8 cellular contexts compared by ENCODE assay signal in genomic region chr14:50045039-50045711, GRCh38.
DNase-seq lines count a peak whose midpoint lies in the region; ATAC-seq and TF ChIP-seq lines count a peak whose summit lies in the region.

No MANE protein-coding gene starts in this region.

- H3K4me1 ChIP-seq in Caco-2, result peaks cover 58% of the 10 kb centered on the region
- peaks cover 2% of the 10 kb centered on the region for H3K4me1 ChIP-seq in prostate gland (replicated peaks)

- H3K27ac Mint-ChIP-seq in Caco-2 (ENCODE audit: unreplicated experiment), result peak overlapping the region; percentile 36
- H3K27ac Mint-ChIP-seq in activated CD4-positive, alpha-beta memory T cell treated with anti-CD3 and anti-CD28 coated beads, Interleukin-2, amount 10 ng/mL, durations not matched to agents 7 days and 5 days, result peak overlapping the region; percentile 92

- no peak overlapping the region for H3K4me3 Mint-ChIP-seq in Caco-2 (ENCODE audit: unreplicated experiment)
- peak overlapping the region; percentile 6 for H3K4me3 Mint-ChIP-seq in activated CD4-positive, alpha-beta memory T cell treated with anti-CD3 and anti-CD28 coated beads, Interleukin-2, amount 10 ng/mL, durations not matched to agents 7 days and 5 days

- H3K27me3 ChIP-seq in Caco-2 (replicated peaks; ENCODE audit: control insufficient read depth, insufficient read depth, low read length) (no peaks in the 10 kb centered on the region), prostate gland (replicated peaks; ENCODE audit: insufficient read depth) (no peaks in the 10 kb centered on the region)

- POLR2A ChIA-PET in Caco-2 (lab: Charles Lee), result no interaction called here
- POLR2A ChIA-PET in activated CD4-positive, alpha-beta memory T cell treated with anti-CD3 and anti-CD28 coated beads, Interleukin-2, amount 10 ng/mL, durations not matched to agents 7 days and 5 days (lab: Charles Lee), result interaction anchor here (0.7 to 5.9 kb wide), 31 partner anchors 8 to 446 kb away, joined by 3 to 194 read pairs (median 5); partner anchors contain the start of genes ARF6, KLHDC2, LRR1 and NEMF

- H3K36me3 ChIP-seq in Caco-2 (ENCODE audit: control insufficient read depth, insufficient read depth, low read length) (no peaks in the 10 kb centered on the region), KOPT-K1 (ENCODE audit: insufficient read depth, low read length) (no peaks in the 10 kb centered on the region), prostate gland (no peaks in the 10 kb centered on the region)

- 17% methylated on average over 8 of the region's 8 CpGs for WGBS in prostate gland

- DNase-seq in Caco-2 (peak; percentile 7 to 64), epithelial cell of proximal tubule (ENCODE audit: low read depth) (no peak), prostate gland (ENCODE audit: low spot score) (peak; percentile 65), SIG-M5 treated with dmso at 0.1 percent for 504 hours (lab: John Stamatoyannopoulos, UW; ENCODE audit: unreplicated experiment) (no peak), superior temporal gyrus (ENCODE audit: extremely low spot score) (no peak)
- peak; percentile 89 for DNase-seq in activated CD4-positive, alpha-beta memory T cell treated with anti-CD3 and anti-CD28 coated beads, Interleukin-2, amount 10 ng/mL, durations not matched to agents 7 days and 5 days

- H3K36me3 Mint-ChIP-seq in Caco-2 (ENCODE audit: insufficient read depth, unreplicated experiment), result peaks cover 4% of the 10 kb centered on the region
- H3K36me3 Mint-ChIP-seq in activated CD4-positive, alpha-beta memory T cell treated with anti-CD3 and anti-CD28 coated beads, Interleukin-2, amount 10 ng/mL, durations not matched to agents 7 days and 5 days (ENCODE audit: low read depth), result peaks cover 20% of the 10 kb centered on the region

- peaks cover 31% of the 10 kb centered on the region for H3K4me1 Mint-ChIP-seq in Caco-2 (ENCODE audit: low read depth, unreplicated experiment)
- H3K4me1 Mint-ChIP-seq in activated CD4-positive, alpha-beta memory T cell treated with anti-CD3 and anti-CD28 coated beads, Interleukin-2, amount 10 ng/mL, durations not matched to agents 7 days and 5 days, result peaks cover 70% of the 10 kb centered on the region

- TF ChIP-seq POLR2A in prostate gland (IDR thresholded peaks at IDR 0.05), result no peak

- intact Hi-C loops in Caco-2 (cut with micrococcal nuclease; ENCODE audit: unreplicated experiment) (no loop called here), prostate gland (cut with DNase I) (no loop called here)

- H3K4me3 ChIP-seq in Caco-2 (ENCODE audit: low read depth, low read length) (no peak overlapping the region), epithelial cell of proximal tubule (ENCODE audit: low read depth, low read length) (no peak overlapping the region), prostate gland (no peak overlapping the region)

- H3K27ac ChIP-seq in KOPT-K1 (ENCODE audit: low read depth, low read length, poor library complexity, severe bottlenecking) (peak overlapping the region; percentile 75), prostate gland (peak overlapping the region; percentile 11 to 27)

- BruUV-seq in Caco-2 (replicated peaks; lab: Mats Ljungman, UMichigan), result no TSS peak

- TF ChIP-seq CTCF in Caco-2 (IDR thresholded peaks at IDR 0.05; ENCODE audit: insufficient read depth in 1 of 2, low read depth in 1 of 2, low read length in 1 of 2, severe bottlenecking in 1 of 2, unreplicated experiment in 1 of 2) (no peak), epithelial cell of proximal tubule (conservative IDR thresholded peaks at IDR 0.05; ENCODE audit: low read depth, low read length) (peak; percentile 6), prostate gland (IDR thresholded peaks at IDR 0.05) (no peak)

- H3K9me3 ChIP-seq in Caco-2, result no peaks in the 10 kb centered on the region
- H3K9me3 ChIP-seq in KOPT-K1 (ENCODE audit: insufficient read depth, low read length, poor library complexity, severe bottlenecking), result no peaks in the 10 kb centered on the region
- no peaks in the 10 kb centered on the region for H3K9me3 ChIP-seq in prostate gland

- ATAC-seq in GM21526 (IDR thresholded peaks at IDR 0.05; ENCODE audit: low FRiP score, unreplicated experiment), result peak; percentile 66

- CTCF ChIA-PET in Caco-2 (lab: Charles Lee), result interaction anchor here (0.5 kb wide), 1 partner anchor 288 kb away, joined by 13 read pairs; no protein-coding TSS in a partner anchor
- CTCF ChIA-PET in activated CD4-positive, alpha-beta memory T cell treated with anti-CD3 and anti-CD28 coated beads, Interleukin-2, amount 10 ng/mL, durations not matched to agents 7 days and 5 days (lab: Charles Lee), result interaction anchor here (0.6 to 4.2 kb wide), 9 partner anchors 16 to 193 kb away, joined by 3 to 31 read pairs (median 5); partner anchors contain the start of genes ARF6 and NEMF

- H3K27me3 Mint-ChIP-seq in Caco-2 (ENCODE audit: insufficient read depth, unreplicated experiment), result no peaks in the 10 kb centered on the region
- H3K27me3 Mint-ChIP-seq in activated CD4-positive, alpha-beta memory T cell treated with anti-CD3 and anti-CD28 coated beads, Interleukin-2, amount 10 ng/mL, durations not matched to agents 7 days and 5 days, result no peaks in the 10 kb centered on the region

- H3K9me3 Mint-ChIP-seq in Caco-2 (ENCODE audit: unreplicated experiment), result no peaks in the 10 kb centered on the region
- H3K9me3 Mint-ChIP-seq in activated CD4-positive, alpha-beta memory T cell treated with anti-CD3 and anti-CD28 coated beads, Interleukin-2, amount 10 ng/mL, durations not matched to agents 7 days and 5 days, result no peaks in the 10 kb centered on the region

Comparison
In these comparisons a context has a peak if more than half of its experiments do, and no peak if none do; other contexts are left out.
1. DNase-seq: peak in Caco-2 (2 of 2), activated CD4-positive, alpha-beta memory T cell treated with anti-CD3 and anti-CD28 coated beads, Interleukin-2, amount 10 ng/mL, durations not matched to agents 7 days and 5 days (single experiment) and prostate gland (single experiment); none in epithelial cell of proximal tubule (single experiment), SIG-M5 treated with dmso at 0.1 percent for 504 hours (single experiment) and superior temporal gyrus (single experiment).